ENCODE assay signal across 26 cellular contexts in the genomic region with DNA sequence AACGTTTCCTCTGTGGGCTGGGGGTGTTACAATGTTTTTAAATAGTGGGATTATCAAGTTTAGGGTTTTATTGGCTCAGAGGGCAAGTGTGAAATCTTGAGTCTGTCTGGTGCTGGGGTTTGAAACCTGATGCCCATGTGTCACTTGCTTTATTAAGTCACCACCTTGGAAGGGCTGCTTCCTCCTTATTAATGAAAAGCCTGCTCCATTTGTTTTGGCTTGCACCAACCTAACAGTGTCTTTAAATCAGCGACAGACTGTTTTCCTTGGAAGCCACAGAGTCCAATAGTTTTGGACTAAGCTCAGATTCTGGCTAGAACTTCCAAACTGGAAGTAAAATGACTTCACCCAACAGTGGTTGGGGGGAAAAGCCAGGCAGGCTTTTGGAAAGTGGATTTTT. TPM values are rescaled to one million over a fixed set of nuclear protein-coding genes. Genes with fewer than 3 reads are reported as not detected.
A peak's percentile ranks its signal among the peaks of the same experiment; 100 is the strongest.
DNase-seq lines count a peak whose midpoint lies in the region; ATAC-seq and TF ChIP-seq lines count a peak whose summit lies in the region.
"Had no signal": no experiment of that assay in that cellular context is flagged by ENCODE, and none has a peak within 500 bp of the region (broad histone marks: within the 10 kb centered on the region; RNA-seq: fewer than 3 reads in every experiment).

No MANE protein-coding gene starts in this region.

- H3K4me1 Mint-ChIP-seq in GM23338 (peaks cover 58% of the 10 kb centered on the region), nephron progenitor cell (peaks cover 59% of the 10 kb centered on the region)
- H3K4me1 Mint-ChIP-seq: activated naive CD8-positive, alpha-beta T cell treated with anti-CD3 and anti-CD28 coated beads, Interleukin-2, amount 50 U/mL, for 24 hours; T-helper 17 cell had no signal

- H3K4me2 ChIP-seq in GM23338: no peak overlapping the region
- H3K4me2 ChIP-seq: neural progenitor cell had no signal

- H3K36me3 Mint-ChIP-seq in GM23338 (ENCODE audit: low read depth) (no peaks in the 10 kb centered on the region), nephron progenitor cell (ENCODE audit: low read depth) (no peaks in the 10 kb centered on the region)
- H3K36me3 Mint-ChIP-seq: CD8-positive, alpha-beta T cell; neural progenitor cell had no signal

- no peaks in the 10 kb centered on the region for H3K36me3 ChIP-seq in GM23338 (ENCODE audit: insufficient read depth)
- H3K36me3 ChIP-seq: gastroesophageal sphincter, neural progenitor cell, prostate gland had no signal

- no peaks in the 10 kb centered on the region for H3K27me3 ChIP-seq in GM23338 (ENCODE audit: insufficient read depth)
- H3K27me3 ChIP-seq: gastroesophageal sphincter, neural progenitor cell had no signal

- H3K27ac Mint-ChIP-seq in GM23338 (no peak overlapping the region), nephron progenitor cell (peak overlapping the region; percentile 52)
- H3K27ac Mint-ChIP-seq: activated naive CD8-positive, alpha-beta T cell treated with anti-CD3 and anti-CD28 coated beads, Interleukin-2, amount 50 U/mL, for 24 hours; CD8-positive, alpha-beta T cell; neural progenitor cell; stimulated activated naive CD8-positive, alpha-beta T cell treated with anti-CD3 and anti-CD28 coated beads, Interleukin-15, Interleukin-2, amounts not matched to agents 100 ng/mL and 50 ng/mL, for 24 hours; T-helper 17 cell had no signal

- no peak overlapping the region for H3K4me3 Mint-ChIP-seq in GM23338
- H3K4me3 Mint-ChIP-seq in nephron progenitor cell: peak overlapping the region; percentile 24
- H3K4me3 Mint-ChIP-seq: activated naive CD8-positive, alpha-beta T cell treated with anti-CD3 and anti-CD28 coated beads, Interleukin-2, amount 50 U/mL, for 24 hours; CD8-positive, alpha-beta T cell; neural progenitor cell; stimulated activated naive CD8-positive, alpha-beta T cell treated with anti-CD3 and anti-CD28 coated beads, Interleukin-15, Interleukin-2, amounts not matched to agents 100 ng/mL and 50 ng/mL, for 24 hours; T-helper 17 cell had no signal

- H3K4me1 ChIP-seq in GM23338 (ENCODE audit: insufficient read depth): peaks cover 36% of the 10 kb centered on the region
- H3K4me1 ChIP-seq: prostate gland had no signal

- peak overlapping the region; percentile 80; the same call in 1 of the 2 replicates for H2AFZ ChIP-seq in GM23338
- H2AFZ ChIP-seq: neural progenitor cell had no signal

- H3K4me3 ChIP-seq in GM23338 (no peak overlapping the region), fibroblast of mammary gland (ENCODE audit: control insufficient read depth, low read depth, low read length) (no peak overlapping the region)
- H3K4me3 ChIP-seq: gastroesophageal sphincter, neural progenitor cell, prostate gland had no signal

- H3K9me3 Mint-ChIP-seq in GM23338 (no peaks in the 10 kb centered on the region), nephron progenitor cell (no peaks in the 10 kb centered on the region)
- H3K9me3 Mint-ChIP-seq: activated naive CD8-positive, alpha-beta T cell treated with anti-CD3 and anti-CD28 coated beads, Interleukin-2, amount 50 U/mL, for 24 hours; CD8-positive, alpha-beta T cell; neural progenitor cell; stimulated activated naive CD8-positive, alpha-beta T cell treated with anti-CD3 and anti-CD28 coated beads, Interleukin-15, Interleukin-2, amounts not matched to agents 100 ng/mL and 50 ng/mL, for 24 hours had no signal

- H3K27me3 Mint-ChIP-seq in GM23338 (ENCODE audit: insufficient read depth, low read depth, poor library complexity) (peaks cover 7% of the 10 kb centered on the region), nephron progenitor cell (ENCODE audit: low read depth, poor library complexity) (no peaks in the 10 kb centered on the region)

- H3K9me2 ChIP-seq in GM23338 (ENCODE audit: insufficient read depth): peaks cover 19% of the 10 kb centered on the region

- H3F3A ChIP-seq in GM23338 (replicated peaks; ENCODE audit: low read depth): no peaks in the 10 kb centered on the region

- H3K27ac ChIP-seq in GM23338 (ENCODE audit: low read depth): no peak overlapping the region
- H3K27ac ChIP-seq: epithelial cell of prostate, gastroesophageal sphincter, neural progenitor cell, prostate gland, VCaP had no signal

- H3K79me2 ChIP-seq in GM23338 (replicated peaks; ENCODE audit: insufficient read depth): no peaks in the 10 kb centered on the region

- DNase-seq in GM23338 (ENCODE audit: low spot score): no peak
- peak; percentile 36 to 84 for DNase-seq in NCI-H524 (lab: John Stamatoyannopoulos, UW)
- DNase-seq in fibroblast of mammary gland (ENCODE audit: low read depth): peak; percentile 27
- no peak for DNase-seq in nephron progenitor cell
- DNase-seq in NCI-H2196 treated with DMSO at 0.1 percent for 48 hours (lab: John Stamatoyannopoulos, UW; ENCODE audit: unreplicated experiment): no peak
- DNase-seq: activated CD4-positive, alpha-beta T cell treated with anti-CD3 and anti-CD28 coated beads, Interleukin-2, amount 50 U/mL, for 4 hours; activated CD8-positive, alpha-beta memory T cell treated with anti-CD3 and anti-CD28 coated beads, Interleukin-2, amount 50 U/mL, for 48 hours; activated effector memory CD4-positive, alpha-beta T cell treated with anti-CD3 and anti-CD28 coated beads, Interleukin-2, amount 50 U/mL, for 16 hours; activated naive CD8-positive, alpha-beta T cell treated with anti-CD3 and anti-CD28 coated beads, Interleukin-2, amount 50 U/mL, for 24 hours; CD8-positive, alpha-beta T cell; central memory CD4-positive, alpha-beta T cell; NCI-H1105; NCI-H2107; NCI-H774; stimulated activated CD4-positive, alpha-beta T cell treated with anti-CD3 and anti-CD28 coated beads, Interleukin-4, amount 100 ng/mL, for 24 hours; T-helper 17 cell; trophoblast cell had no signal

- ATAC-seq in GM23338 (no peak), HG03159 (IDR thresholded peaks at IDR 0.05; ENCODE audit: unreplicated experiment) (no peak), HG03571 (IDR thresholded peaks at IDR 0.05; ENCODE audit: unreplicated experiment) (no peak), HG02938 (IDR thresholded peaks at IDR 0.05; ENCODE audit: unreplicated experiment) (no peak)
- ATAC-seq: activated naive CD8-positive, alpha-beta T cell treated with anti-CD3 and anti-CD28 coated beads, Interleukin-2, amount 50 U/mL, for 24 hours; CD8-positive, alpha-beta T cell; gastroesophageal sphincter; T-helper 17 cell had no signal

- no peak for TF ChIP-seq CTCF in GM23338 (conservative IDR thresholded peaks at IDR 0.05; ENCODE audit: low read depth in 2 of 2)
- TF ChIP-seq CTCF in fibroblast of mammary gland (conservative IDR thresholded peaks at IDR 0.05; ENCODE audit: control insufficient read depth, insufficient read depth, low read depth, low read length): no peak
- TF ChIP-seq CTCF in nephron progenitor cell (IDR thresholded peaks at IDR 0.05): no peak

- no peaks in the 10 kb centered on the region for H4K20me1 ChIP-seq in GM23338 (replicated peaks; ENCODE audit: insufficient read depth)

TF ChIP-seq in GM23338, 12 proteins besides CTCF, POLR2A, EP300 and RAD21 (continues in another document):
- no peak for TF ChIP-seq ZNF331 (CRISPR knock-in tag; IDR thresholded peaks at IDR 0.05; ENCODE audit: low read depth)
- TF ChIP-seq STAT1 (IDR thresholded peaks at IDR 0.05; ENCODE audit: unreplicated experiment): no peak

RNA-seq across cellular contexts. Expression of gene PALM2AKAP2, which starts 10.7 kb away (rescaled TPM):
- 7.9 and 8.3 TPM in 2 replicates for total RNA-seq in GM23338 (2014; rRNA removed; shearing (Covaris generic))
- 2.5 and 3.3 TPM in 2 replicates for polyA plus RNA-seq in GM23338 (2016; fragmentation: Nextera tagmentation; extraction: Ambion mirVana)
- total RNA-seq: CD8-positive, alpha-beta T cell; T-helper 17 cell had no signal

Comparison
In these comparisons a context has a peak if more than half of its experiments do, and no peak if none do; other contexts are left out.
1. DNase-seq: peak in NCI-H524 (2 of 2) and fibroblast of mammary gland (single experiment); none in GM23338 (single experiment), nephron progenitor cell (single experiment) and NCI-H2196 treated with DMSO at 0.1 percent for 48 hours (single experiment).